Comparison of ENCODE assay signal across 10 cellular contexts in genomic region chr10:60942134-60942533, GRCh38. TPM values are rescaled to one million over a fixed set of nuclear protein-coding genes. Genes with fewer than 3 reads are reported as not detected.
DNase-seq lines count a peak whose midpoint lies in the region; ATAC-seq, FAIRE-seq and TF ChIP-seq lines count a peak whose summit lies in the region.
"Had no signal": no experiment of that assay in that cellular context is flagged by ENCODE, and none has a peak within 500 bp of the region (broad histone marks: within the 10 kb centered on the region; RNA-seq: fewer than 3 reads in every experiment).

No MANE protein-coding gene starts in this region.

- TF ChIP-seq POLR2A in K562 (conservative IDR thresholded peaks at IDR 0.05): no peak
- no peak for TF ChIP-seq POLR2A in suprapubic skin (IDR thresholded peaks at IDR 0.05)

- no TSS peak for BruUV-seq in K562 (replicated peaks; lab: Mats Ljungman, UMichigan)

- H3K9ac ChIP-seq in GM23248 (peak overlapping the region; percentile 98), K562 (ENCODE audit: insufficient read depth in 1 of 2, low read depth in 2 of 2, low read length in 2 of 2) (no peak overlapping the region)

- H3K4me3 ChIP-seq in GM23248 (peak overlapping the region; percentile 85), K562 (no peak overlapping the region), mesodermal cell (ENCODE audit: extremely low read depth, insufficient read depth, low read length, poor library complexity, severe bottlenecking) (peak overlapping the region; percentile 76), suprapubic skin (peak overlapping the region; percentile 93)

- no peaks in the 10 kb centered on the region for H3K27me3 ChIP-seq in GM23248 (replicated peaks; ENCODE audit: insufficient read depth)
- no peaks in the 10 kb centered on the region for H3K27me3 ChIP-seq in K562 (ENCODE audit: control insufficient read depth in 2 of 2, insufficient read depth in 2 of 2, low read length in 2 of 2)
- no peaks in the 10 kb centered on the region for H3K27me3 ChIP-seq in suprapubic skin
- H3K27me3 ChIP-seq: foreskin keratinocyte had no signal

- no peaks in the 10 kb centered on the region for H3K36me3 ChIP-seq in GM23248 (ENCODE audit: low read depth)
- no peaks in the 10 kb centered on the region for H3K36me3 ChIP-seq in K562 (ENCODE audit: control insufficient read depth, insufficient read depth, low read length)
- H3K36me3 ChIP-seq in mesodermal cell (ENCODE audit: control insufficient read depth, insufficient read depth, low read length): peaks cover 21% of the 10 kb centered on the region
- no peaks in the 10 kb centered on the region for H3K36me3 ChIP-seq in suprapubic skin

- DNase-seq in GM23248 (no peak), K562 (ENCODE audit: extremely low read depth in 1 of 4, low spot score in 3 of 4) (no peak), suprapubic skin (ENCODE audit: low spot score in 2 of 2) (no peak), NCI-H1436 (lab: John Stamatoyannopoulos, UW) (no peak), ureter (ENCODE audit: low spot score) (no peak)
- DNase-seq in stimulated activated naive CD4-positive, alpha-beta T cell treated with Interleukin-2 at 50 U/mL for 16 hours (lab: John Stamatoyannopoulos, UW): no peak
- DNase-seq: foreskin keratinocyte had no signal

- H3K4me2 ChIP-seq in GM23248 (ENCODE audit: unreplicated experiment) (peak overlapping the region; percentile 100), K562 (ENCODE audit: insufficient read depth, low read length) (peak overlapping the region; percentile 92; the same call in 1 of the 2 replicates)

- H3K79me2 ChIP-seq in GM23248 (ENCODE audit: insufficient read depth) (peaks cover 24% of the 10 kb centered on the region), K562 (ENCODE audit: control insufficient read depth, insufficient read depth, low read length) (no peaks in the 10 kb centered on the region)

- H2AFZ ChIP-seq in GM23248 (peak overlapping the region; percentile 98), K562 (ENCODE audit: low read depth, low read length) (0 out of 2 replicates have a peak overlapping the region, but pooled peaks have one; percentile 95)

- no peak for FAIRE-seq in K562 (lab: Jason Lieb, UNC)

- TF ChIP-seq CTCF in K562 (IDR thresholded peaks at IDR 0.05 in 2 of 3, conservative IDR thresholded peaks at IDR 0.05 in 1 of 3; ENCODE audit: insufficient read depth in 2 of 3, low read depth in 1 of 3, low read length in 3 of 3) (no peak), suprapubic skin (IDR thresholded peaks at IDR 0.05) (no peak)

- peaks cover 16% of the 10 kb centered on the region for H3F3A ChIP-seq in GM23248 (ENCODE audit: insufficient read depth)

- H3K9me3 ChIP-seq in GM23248 (ENCODE audit: low read depth): no peaks in the 10 kb centered on the region
- no peaks in the 10 kb centered on the region for H3K9me3 ChIP-seq in K562 (replicated peaks; ENCODE audit: control insufficient read depth, insufficient read depth, low read depth, low read length)
- H3K9me3 ChIP-seq in mesodermal cell (ENCODE audit: control insufficient read depth, low read length): no peaks in the 10 kb centered on the region
- H3K9me3 ChIP-seq in suprapubic skin: no peaks in the 10 kb centered on the region

- WGBS in GM23248 (ENCODE audit: low coverage in 1 of 2, low lambda C conversion rate in 2 of 2, missing lambda C conversion rate in 2 of 2), 2 experiments: 31% methylated on average over 1 of the region's 1 CpG
- 74% methylated on average over 1 of the region's 1 CpG for WGBS in K562 (ENCODE audit: insufficient coverage, low coverage, missing lambda C conversion rate)
- WGBS in mesodermal cell (ENCODE audit: insufficient coverage in 2 of 2), 2 experiments: 86% methylated on average over 1 of the region's 1 CpG; no CpG with 5 or more reads in 1 of the 2 experiments
- 67% methylated on average over 1 of the region's 1 CpG for WGBS in suprapubic skin

- H3K9me1 ChIP-seq in K562 (ENCODE audit: control insufficient read depth, insufficient read depth, low read length): no peaks in the 10 kb centered on the region

- no peaks in the 10 kb centered on the region for H3K9me2 ChIP-seq in GM23248 (ENCODE audit: insufficient read depth)

- in situ Hi-C loops in GM23248 (cut with MboI) (no loop called here), K562 (cut with MboI) (no loop called here)

- H4K20me1 ChIP-seq in GM23248 (ENCODE audit: insufficient read depth) (no peaks in the 10 kb centered on the region), K562 (replicated peaks; ENCODE audit: control insufficient read depth, insufficient read depth, low read length) (no peaks in the 10 kb centered on the region)

- CTCF ChIA-PET in K562 (lab: Yijun Ruan, JAX; ENCODE audit: low intra/inter-chr PET ratio): no interaction called here

- H3K27ac ChIP-seq in GM23248: peak overlapping the region; percentile 98; the same call in 1 of the 2 replicates
- peak overlapping the region; percentile 13; the same call in 1 of the 3 replicates for H3K27ac ChIP-seq in K562 (ENCODE audit: extremely low read depth, low read depth, low read length)
- no peak overlapping the region for H3K27ac ChIP-seq in mesodermal cell (ENCODE audit: low read depth, low read length, severe bottlenecking)
- no peak overlapping the region for H3K27ac ChIP-seq in suprapubic skin
- H3K27ac ChIP-seq: foreskin keratinocyte had no signal

- H3K4me1 ChIP-seq in GM23248 (ENCODE audit: insufficient read depth) (peaks cover 33% of the 10 kb centered on the region), K562 (replicated peaks in 1 of 2; ENCODE audit: control insufficient read depth in 2 of 2, insufficient read depth in 2 of 2, low read length in 2 of 2) (peaks cover 23 to 25% of the 10 kb centered on the region in 2 experiments; a peak in 4 of 5 replicates), mesodermal cell (ENCODE audit: control insufficient read depth, insufficient read depth, low read length, poor library complexity, severe bottlenecking) (peaks cover 10% of the 10 kb centered on the region), suprapubic skin (peaks cover 23% of the 10 kb centered on the region)
- H3K4me1 ChIP-seq: foreskin keratinocyte had no signal

- TF ChIP-seq RAD21 in K562 (CRISPR knock-in tag; conservative IDR thresholded peaks at IDR 0.05 in 1 of 2, IDR thresholded peaks at IDR 0.05 in 1 of 2): no peak

- POLR2A ChIA-PET in K562 (lab: Yijun Ruan, JAX): interaction anchor here (0.9 to 2.5 kb wide), 5 partner anchors 9 to 33 kb away, joined by 3 to 18 read pairs (median 4); no protein-coding TSS in a partner anchor

- intact Hi-C loops in K562 (cut with micrococcal nuclease): no loop called here

- TF ChIP-seq EP300 in K562 (IDR thresholded peaks at IDR 0.05; ENCODE audit: low read length) (no peak), suprapubic skin (IDR thresholded peaks at IDR 0.05) (no peak)

- ATAC-seq in K562 (no peak), HG02571 (IDR thresholded peaks at IDR 0.05; ENCODE audit: unreplicated experiment) (no peak)
- ATAC-seq: WTC11 had no signal

TF ChIP-seq in K562, 482 proteins besides CTCF, POLR2A, EP300 and RAD21:
- TF ChIP-seq ZNF121 (CRISPR knock-in tag; conservative IDR thresholded peaks at IDR 0.05) (no peak), ZKSCAN3 (CRISPR knock-in tag; IDR thresholded peaks at IDR 0.05) (no peak), FOXK2 (conservative IDR thresholded peaks at IDR 0.05 in 1 of 2, IDR thresholded peaks at IDR 0.05 in 1 of 2; ENCODE audit: low read depth in 2 of 2) (no peak), SNIP1 (IDR thresholded peaks at IDR 0.05; ENCODE audit: low read depth) (no peak), KDM4B (IDR thresholded peaks at IDR 0.05; ENCODE audit: borderline replicate concordance in 2 of 2, low read depth in 1 of 2) (no peak), CREBBP (IDR thresholded peaks at IDR 0.05; ENCODE audit: low read depth, low read length) (no peak), ZNF395 (CRISPR knock-in tag; IDR thresholded peaks at IDR 0.05) (no peak)

RNA-seq across cellular contexts. Expression of gene RHOBTB1, which starts 1.9 kb away (rescaled TPM):
- total RNA-seq in GM23248 (2014; rRNA removed; shearing (Covaris generic)): 14.6 and 16.2 TPM in 2 replicates
- 9.6 and 11.1 TPM in 2 replicates for polyA plus RNA-seq in GM23248 (2016; fragmentation: Nextera tagmentation; extraction: Ambion mirVana)
- 11.2 and 15.6 TPM in 2 replicates for total RNA-seq in K562 (2011; cell fraction: chromatin; rRNA removed; ENCODE audit: low replicate concordance)
- total RNA-seq in K562 (2011; cell fraction: nucleolus; rRNA removed): 5.0 and 5.5 TPM in 2 replicates
- 4.9 and 5.2 TPM in 2 replicates for total RNA-seq in K562 (2011; cell fraction: nucleoplasm; rRNA removed)
- total RNA-seq in K562 (2014; rRNA removed): 6.6 and 10.4 TPM in 2 replicates
- 10.6 and 11.6 TPM in 2 replicates for total RNA-seq in K562 (2014; rRNA removed; fragmentation: Illumina TruSeq; extraction: Trizol)
- 8.8 and 9.2 TPM in 2 replicates for total RNA-seq in K562 (2015; rRNA removed; fragmentation: Illumina TruSeq; extraction: Trizol)
- 8.2 and 8.5 TPM in 2 replicates for total RNA-seq in K562 (2021)
- polyA plus RNA-seq in K562 (2011; rRNA removed): 6.8 and 11.7 TPM in 2 replicates
- polyA plus RNA-seq in K562 (2011; cell fraction: cytosol; rRNA removed): 3.3 and 3.5 TPM in 2 replicates
- 35.6 and 37.0 TPM in 2 replicates for polyA plus RNA-seq in K562 (2011; cell fraction: nucleus; rRNA removed)
- polyA plus RNA-seq in K562 (2012): 5.4 and 9.0 TPM in 2 replicates
- 7.3 and 9.3 TPM in 2 replicates for polyA plus RNA-seq in K562 (2014; fragmentation: Illumina TruSeq; extraction: Trizol)
- polyA plus RNA-seq in K562 (2014; fragmentation: Nextera tagmentation; extraction: Ambion mirVana): 1 to 10 TPM; 1.7 to 3.8 TPM
- 9.7 and 11.5 TPM in 2 replicates for polyA plus RNA-seq in K562 (2014; rRNA removed)
- 4.7 and 8.1 TPM in 2 replicates for polyA minus RNA-seq in K562 (2011; rRNA and poly(A)+ RNA removed)
- polyA minus RNA-seq in K562 (2011; cell fraction: cytosol; rRNA and poly(A)+ RNA removed): 3.7 and 6.9 TPM in 2 replicates
- polyA minus RNA-seq in K562 (2011; cell fraction: nucleus; rRNA and poly(A)+ RNA removed): 9.7 TPM in 2 replicates
- 44.2 TPM for polyA plus RNA-seq in mesodermal cell (2013, experiment 1 of 2)
- polyA plus RNA-seq in mesodermal cell (2013, experiment 2 of 2): 45.3 TPM
- total RNA-seq in suprapubic skin: 10 to 100 TPM in 1 of 4 donors, 1 to 10 TPM in 3; 2.8 to 37.9 (median 3.7) TPM
- total RNA-seq in ureter: 10.9 TPM

Comparison
In these comparisons a context has a peak if more than half of its experiments do, and no peak if none do; other contexts are left out.
1. H3K27ac ChIP-seq: peak in GM23248 (single experiment) and K562 (single experiment); none in mesodermal cell (single experiment) and suprapubic skin (single experiment).